ENCODE assay signal across 1 cellular context in the genomic region with DNA sequence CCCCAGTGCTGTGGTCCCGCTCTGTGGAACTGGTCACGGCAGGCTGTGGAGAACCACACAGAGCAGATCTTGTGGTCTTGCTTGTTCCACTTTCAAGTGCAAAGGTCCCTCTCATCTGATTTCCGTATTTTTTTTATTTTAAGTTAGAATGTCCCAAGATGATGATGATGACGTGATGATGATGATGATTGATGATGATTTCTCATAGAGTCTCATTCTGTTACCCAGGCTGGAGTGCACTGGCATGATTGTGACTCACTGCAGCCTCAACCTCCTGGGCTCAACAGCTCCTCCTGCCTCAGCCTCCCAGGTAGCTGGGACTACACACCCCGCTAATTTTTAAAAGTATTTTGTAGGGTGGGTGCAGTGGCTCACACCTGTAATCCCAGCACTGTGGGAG.
TF ChIP-seq lines count a peak whose summit lies in the region.

No MANE protein-coding gene starts in this region.

TF ChIP-seq in HepG2, 621 proteins besides CTCF, POLR2A, EP300 and RAD21:
- TF ChIP-seq ATF7 (IDR thresholded peaks at IDR 0.05) (peak; percentile 41; the same call in 1 of the 2 replicates), ATF7 (CRISPR knock-in tag; IDR thresholded peaks at IDR 0.05) (no peak), CREB1 (IDR thresholded peaks at IDR 0.05) (peak; percentile 89), CREB1 (CRISPR knock-in tag; IDR thresholded peaks at IDR 0.05) (no peak), ZNF598 (CRISPR knock-in tag; IDR thresholded peaks at IDR 0.05; ENCODE audit: borderline replicate concordance) (no peak)
